In the genomic region with DNA sequence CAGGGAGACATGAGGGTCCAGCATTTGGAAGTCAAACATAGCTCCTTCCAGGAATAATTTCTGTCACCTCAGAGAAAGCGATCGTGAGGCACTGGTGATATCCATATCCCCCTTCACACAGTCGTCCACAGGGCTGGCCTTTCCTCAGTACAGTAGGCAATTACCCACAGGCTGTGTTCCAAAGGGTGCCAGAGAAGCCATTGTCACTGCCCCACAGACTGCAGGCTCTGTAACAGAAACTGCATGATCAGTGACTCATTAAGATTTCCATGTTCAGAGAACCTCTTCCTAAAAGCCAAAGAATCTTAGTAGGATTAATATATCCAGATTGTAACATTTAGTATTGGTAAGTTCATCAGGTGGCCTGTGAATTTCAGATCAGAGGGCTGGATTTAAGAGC, we compare ENCODE assay signal across 1 cellular context.
TF ChIP-seq lines count a peak whose summit lies in the region.

No MANE protein-coding gene starts in this region.

TF ChIP-seq in A549, 52 proteins besides CTCF, POLR2A, EP300 and RAD21 (continued from another document):
- TF ChIP-seq REST (IDR thresholded peaks at IDR 0.05), result no peak
- TF ChIP-seq BCL3 (IDR thresholded peaks at IDR 0.05), result no peak
- TF ChIP-seq RNF2 (IDR thresholded peaks at IDR 0.05; ENCODE audit: borderline replicate concordance, low read depth), result no peak
- TF ChIP-seq, protein P1, sequence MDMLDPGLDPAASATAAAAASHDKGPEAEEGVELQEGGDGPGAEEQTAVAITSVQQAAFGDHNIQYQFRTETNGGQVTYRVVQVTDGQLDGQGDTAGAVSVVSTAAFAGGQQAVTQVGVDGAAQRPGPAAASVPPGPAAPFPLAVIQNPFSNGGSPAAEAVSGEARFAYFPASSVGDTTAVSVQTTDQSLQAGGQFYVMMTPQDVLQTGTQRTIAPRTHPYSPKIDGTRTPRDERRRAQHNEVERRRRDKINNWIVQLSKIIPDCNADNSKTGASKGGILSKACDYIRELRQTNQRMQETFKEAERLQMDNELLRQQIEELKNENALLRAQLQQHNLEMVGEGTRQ (IDR thresholded peaks at IDR 0.05), result no peak
- no peak for TF ChIP-seq HDAC2 (IDR thresholded peaks at IDR 0.05)
- TF ChIP-seq NFE2L2 (conservative IDR thresholded peaks at IDR 0.05; ENCODE audit: low read length), result no peak
- no peak for TF ChIP-seq RFX5 (IDR thresholded peaks at IDR 0.05)
- no peak for TF ChIP-seq EHMT2 (IDR thresholded peaks at IDR 0.05; ENCODE audit: low read depth)
- no peak for TF ChIP-seq ELK1 (IDR thresholded peaks at IDR 0.05; ENCODE audit: low read depth, low read length)
- TF ChIP-seq HEYL (CRISPR knock-in tag; IDR thresholded peaks at IDR 0.05), result no peak
- no peak for TF ChIP-seq CBX8 (IDR thresholded peaks at IDR 0.05)
- no peak for TF ChIP-seq ZSCAN20 (CRISPR knock-in tag; IDR thresholded peaks at IDR 0.05)
- TF ChIP-seq HOXA7 (CRISPR knock-in tag; IDR thresholded peaks at IDR 0.05), result no peak
- no peak for TF ChIP-seq KDM1A (IDR thresholded peaks at IDR 0.05; ENCODE audit: low read depth)
- TF ChIP-seq FOSB (CRISPR knock-in tag; IDR thresholded peaks at IDR 0.05), result no peak
